In genomic region chr11:1382831-1383607, GRCh38 we compare ENCODE assay signal across 8 cellular contexts. TPM values are rescaled to one million over a fixed set of nuclear protein-coding genes. Genes with fewer than 3 reads are reported as not detected.
DNase-seq lines count a peak whose midpoint lies in the region; ATAC-seq and TF ChIP-seq lines count a peak whose summit lies in the region.

No MANE protein-coding gene starts in this region.

- TF ChIP-seq CTCF in GM10248 (IDR thresholded peaks at IDR 0.05; ENCODE audit: control extremely low read depth, extremely low read depth, low read depth, missing control alignments) (no peak), liver (IDR thresholded peaks at IDR 0.05; ENCODE audit: low read depth, low read length, missing input control) (no peak)

- ATAC-seq in HG02840 (IDR thresholded peaks at IDR 0.05; ENCODE audit: low FRiP score, unreplicated experiment) = peak; percentile 71
- no peak for ATAC-seq in HG03039 (IDR thresholded peaks at IDR 0.05; ENCODE audit: unreplicated experiment)

- peak overlapping the region in 1 of 2 donors; percentile 28 for H3K27ac ChIP-seq in liver (ENCODE audit: low read depth in 1 of 2, low read length in 2 of 2)

- peaks cover 0 to 3% (median 0%) of the 10 kb centered on the region in 4 donors for H3K4me1 ChIP-seq in liver (ENCODE audit: control insufficient read depth in 4 of 4, insufficient read depth in 4 of 4, low read length in 3 of 4)

- POLR2A ChIA-PET in GM10248 (lab: Yijun Ruan, JAX) = interaction anchor here (0.6 kb wide), 1 partner anchor 24 kb away, joined by 3 read pairs; no protein-coding TSS in a partner anchor

- H3K36me3 ChIP-seq in liver (ENCODE audit: control insufficient read depth in 4 of 4, insufficient read depth in 3 of 4, low read depth in 1 of 4, low read length in 3 of 4) = no peaks in the 10 kb centered on the region

- no peak overlapping the region for H3K9ac ChIP-seq in liver (ENCODE audit: low read depth in 1 of 2, low read length in 2 of 2)

- H3K27me3 ChIP-seq in liver (ENCODE audit: control insufficient read depth in 4 of 4, insufficient read depth in 4 of 4, low read length in 3 of 4) = no peaks in the 10 kb centered on the region

- WGBS in liver = 3% methylated on average over 56 of the region's 56 CpGs

- peaks cover 0 to 2% (median 0%) of the 10 kb centered on the region in 4 donors for H3K9me3 ChIP-seq in liver (ENCODE audit: control insufficient read depth in 4 of 4, low read length in 3 of 4)

- DNase-seq in GM10248 (ENCODE audit: extremely low spot score) (peak; percentile 91), NCI-H226 (peak; percentile 42), dedifferentiated amniotic fluid mesenchymal stem cell (ENCODE audit: extremely low spot score) (peak; percentile 57)
- peak; percentile 80 for DNase-seq in activated CD4-positive, alpha-beta T cell treated with anti-CD3 and anti-CD28 coated beads, Interleukin-2, amount 50 U/mL, for 1 hour
- peak; percentile 81 for DNase-seq in stimulated activated CD4-positive, alpha-beta T cell treated with anti-CD3 and anti-CD28 coated beads, Interleukin-2, amount 100 ng/mL, for 4 hours (ENCODE audit: low read depth)

- CTCF ChIA-PET in GM10248 (lab: Yijun Ruan, JAX) = interaction anchor here (0.9 to 1.4 kb wide), 3 partner anchors 32 to 194 kb away, joined by 3 read pairs; no protein-coding TSS in a partner anchor

- no peak for TF ChIP-seq RAD21 in liver (IDR thresholded peaks at IDR 0.05)

- peak overlapping the region in 1 of 3 donors; percentile 54 for H3K4me3 ChIP-seq in liver (ENCODE audit: low read depth in 1 of 3, low read length in 3 of 3)

TF ChIP-seq in liver, 16 proteins besides CTCF, POLR2A, EP300 and RAD21:
- TF ChIP-seq SP1 (IDR thresholded peaks at IDR 0.05) (peak; percentile 13), FOXA2 (IDR thresholded peaks at IDR 0.05) (no peak)

RNA-seq across cellular contexts. Expression of gene BRSK2, which starts 6.7 kb away (rescaled TPM):
- total RNA-seq in liver = under 1 TPM; 0.05 to 0.17 TPM
- not detected for polyA plus RNA-seq in liver
